In the genomic region with DNA sequence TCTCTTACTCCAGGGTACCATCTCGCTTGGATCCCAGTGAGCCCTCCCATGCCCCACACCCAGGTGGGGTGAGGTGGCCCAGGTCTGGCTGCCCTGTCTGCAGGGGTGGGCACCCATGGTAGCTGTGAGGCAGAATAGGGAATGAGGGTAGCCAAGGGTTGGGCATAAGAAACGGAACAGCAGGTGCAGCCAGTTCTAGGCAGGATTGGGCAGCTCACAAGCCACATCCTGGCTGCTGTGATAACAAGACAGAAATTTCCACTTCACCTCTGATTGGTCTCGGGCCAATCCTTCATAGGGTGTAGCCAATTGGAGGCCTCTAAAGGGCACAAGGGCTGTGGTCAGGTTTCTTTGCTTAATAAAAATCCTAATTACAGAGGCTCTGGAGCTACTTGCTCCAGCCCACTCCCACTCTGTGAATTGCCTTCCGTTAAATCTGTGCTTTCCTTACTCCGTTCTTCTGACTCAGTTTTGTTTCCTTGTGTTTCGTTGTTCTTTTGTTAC, we compare ENCODE assay signal across 10 cellular contexts. TPM values are rescaled to one million over a fixed set of nuclear protein-coding genes. Genes with fewer than 3 reads are reported as not detected.
DNase-seq lines count a peak whose midpoint lies in the region; ATAC-seq and TF ChIP-seq lines count a peak whose summit lies in the region.
"Had no signal": no experiment of that assay in that cellular context is flagged by ENCODE, and none has a peak within 500 bp of the region (broad histone marks: within the 10 kb centered on the region; RNA-seq: fewer than 3 reads in every experiment).

No MANE protein-coding gene starts in this region.

- H3K27me3 Mint-ChIP-seq in activated CD4-positive, alpha-beta T cell treated with anti-CD3 and anti-CD28 coated beads for 36 hours, result peaks cover 28% of the 10 kb centered on the region
- peaks cover 33% of the 10 kb centered on the region for H3K27me3 Mint-ChIP-seq in activated T-helper 2 cell treated with anti-CD3 and anti-CD28 coated beads, Interferon-gamma antibody, Interleukin-2, Interleukin-4, amounts not matched to agents 10 μg/mL and 5 μg/mL and 100 μg/mL, durations not matched to agents 14 hours and 24 hours and 36 hours (ENCODE audit: low read depth)

- CTCF ChIA-PET in activated CD4-positive, alpha-beta T cell treated with anti-CD3 and anti-CD28 coated beads for 36 hours (lab: Charles Lee), result interaction anchor here (0.7 kb wide), 1 partner anchor 161 kb away, joined by 3 read pairs; no protein-coding TSS in a partner anchor

- H3K4me3 ChIP-seq in lower lobe of right lung, result no peak overlapping the region

- no peaks in the 10 kb centered on the region for H3K36me3 Mint-ChIP-seq in activated CD4-positive, alpha-beta T cell treated with anti-CD3 and anti-CD28 coated beads for 36 hours (ENCODE audit: low read depth)
- H3K36me3 Mint-ChIP-seq in activated T-helper 2 cell treated with anti-CD3 and anti-CD28 coated beads, Interferon-gamma antibody, Interleukin-2, Interleukin-4, amounts not matched to agents 10 μg/mL and 5 μg/mL and 100 μg/mL, durations not matched to agents 14 hours and 24 hours and 36 hours (ENCODE audit: low read depth), result no peaks in the 10 kb centered on the region

- peak; percentile 46 for DNase-seq in activated CD4-positive, alpha-beta T cell treated with anti-CD3 and anti-CD28 coated beads for 36 hours
- no peak for DNase-seq in activated CD4-positive, alpha-beta T cell treated with anti-CD3 and anti-CD28 coated beads, Interleukin-2, amount 50 U/mL, for 4 hours
- DNase-seq in NCI-H1694 treated with DMSO at 0.1 percent for 48 hours (lab: John Stamatoyannopoulos, UW) (peak; percentile 3), lower lobe of right lung (no peak), superior temporal gyrus (ENCODE audit: extremely low spot score) (no peak), hippocampal formation (lab: John Stamatoyannopoulos, UW) (no peak), mesenteric fat pad (ENCODE audit: low spot score) (no peak)
- DNase-seq in activated T-helper 2 cell treated with anti-CD3 and anti-CD28 coated beads, Interferon-gamma antibody, Interleukin-2, Interleukin-4, amounts not matched to agents 10 μg/mL and 5 μg/mL and 100 μg/mL, durations not matched to agents 14 hours and 24 hours and 36 hours (ENCODE audit: low spot score), result peak; percentile 52
- DNase-seq: left cardiac atrium had no signal

- no peaks in the 10 kb centered on the region for H3K36me3 ChIP-seq in lower lobe of right lung

- POLR2A ChIA-PET in activated CD4-positive, alpha-beta T cell treated with anti-CD3 and anti-CD28 coated beads for 36 hours (lab: Charles Lee), result no interaction called here

- H3K4me1 Mint-ChIP-seq in activated CD4-positive, alpha-beta T cell treated with anti-CD3 and anti-CD28 coated beads for 36 hours, result peaks cover 3% of the 10 kb centered on the region
- peaks cover 5% of the 10 kb centered on the region for H3K4me1 Mint-ChIP-seq in activated T-helper 2 cell treated with anti-CD3 and anti-CD28 coated beads, Interferon-gamma antibody, Interleukin-2, Interleukin-4, amounts not matched to agents 10 μg/mL and 5 μg/mL and 100 μg/mL, durations not matched to agents 14 hours and 24 hours and 36 hours (ENCODE audit: low read depth)

- H3K27ac ChIP-seq in lower lobe of right lung, result no peak overlapping the region

- ATAC-seq in activated CD4-positive, alpha-beta T cell treated with anti-CD3 and anti-CD28 coated beads for 36 hours, result peak; percentile 71
- peak; percentile 22 to 37 for ATAC-seq in lower lobe of right lung

- H3K4me1 ChIP-seq in lower lobe of right lung, result peaks cover 15% of the 10 kb centered on the region

- intact Hi-C loops in activated CD4-positive, alpha-beta T cell treated with anti-CD3 and anti-CD28 coated beads for 36 hours (cut with DNase I, micrococcal nuclease), result no loop called here
- intact Hi-C loops in activated T-helper 2 cell treated with anti-CD3 and anti-CD28 coated beads, Interferon-gamma antibody, Interleukin-2, Interleukin-4, amounts not matched to agents 10 μg/mL and 5 μg/mL and 100 μg/mL, durations not matched to agents 14 hours and 24 hours and 36 hours (cut with micrococcal nuclease), result no loop called here
- intact Hi-C loops in lower lobe of right lung (cut with DNase I), result no loop called here

- no peak overlapping the region for H3K4me3 Mint-ChIP-seq in activated CD4-positive, alpha-beta T cell treated with anti-CD3 and anti-CD28 coated beads for 36 hours
- no peak overlapping the region for H3K4me3 Mint-ChIP-seq in activated T-helper 2 cell treated with anti-CD3 and anti-CD28 coated beads, Interferon-gamma antibody, Interleukin-2, Interleukin-4, amounts not matched to agents 10 μg/mL and 5 μg/mL and 100 μg/mL, durations not matched to agents 14 hours and 24 hours and 36 hours (ENCODE audit: low read depth)
- H3K4me3 Mint-ChIP-seq: T-helper 1 cell treated with Interleukin-12 subunit alpha and Interleukin-12 subunit beta and Interleukin-4 antibody, amounts not matched to agents 30 μg/mL and 1 μg/mL, for 36 hours had no signal

- peaks cover 50% of the 10 kb centered on the region for H3K27me3 ChIP-seq in lower lobe of right lung (ENCODE audit: low read depth)

- no peaks in the 10 kb centered on the region for H3K9me3 Mint-ChIP-seq in activated CD4-positive, alpha-beta T cell treated with anti-CD3 and anti-CD28 coated beads for 36 hours (ENCODE audit: low read depth)
- H3K9me3 Mint-ChIP-seq in activated T-helper 2 cell treated with anti-CD3 and anti-CD28 coated beads, Interferon-gamma antibody, Interleukin-2, Interleukin-4, amounts not matched to agents 10 μg/mL and 5 μg/mL and 100 μg/mL, durations not matched to agents 14 hours and 24 hours and 36 hours, result no peaks in the 10 kb centered on the region
- H3K9me3 Mint-ChIP-seq: T-helper 1 cell treated with Interleukin-12 subunit alpha and Interleukin-12 subunit beta and Interleukin-4 antibody, amounts not matched to agents 30 μg/mL and 1 μg/mL, for 36 hours had no signal

- no peak for TF ChIP-seq CTCF in lower lobe of right lung (IDR thresholded peaks at IDR 0.05)

- no peak overlapping the region for H3K27ac Mint-ChIP-seq in activated CD4-positive, alpha-beta T cell treated with anti-CD3 and anti-CD28 coated beads for 36 hours
- H3K27ac Mint-ChIP-seq in activated T-helper 2 cell treated with anti-CD3 and anti-CD28 coated beads, Interferon-gamma antibody, Interleukin-2, Interleukin-4, amounts not matched to agents 10 μg/mL and 5 μg/mL and 100 μg/mL, durations not matched to agents 14 hours and 24 hours and 36 hours, result no peak overlapping the region
- H3K27ac Mint-ChIP-seq: T-helper 1 cell treated with Interleukin-12 subunit alpha and Interleukin-12 subunit beta and Interleukin-4 antibody, amounts not matched to agents 30 μg/mL and 1 μg/mL, for 36 hours had no signal

- H3K9me3 ChIP-seq in lower lobe of right lung, result no peaks in the 10 kb centered on the region

RNA-seq across cellular contexts. Expression of gene ARHGDIG, which starts 1.5 kb away (rescaled TPM):
- total RNA-seq in activated CD4-positive, alpha-beta T cell treated with anti-CD3 and anti-CD28 coated beads for 36 hours, result not detected
- total RNA-seq in activated T-helper 2 cell treated with anti-CD3 and anti-CD28 coated beads, Interferon-gamma antibody, Interleukin-2, Interleukin-4, amounts not matched to agents 10 μg/mL and 5 μg/mL and 100 μg/mL, durations not matched to agents 14 hours and 24 hours and 36 hours, result 0.82 TPM in 1 of 2 replicates, not detected in the other
- total RNA-seq in lower lobe of right lung (not detected), mesenteric fat pad (8.6 TPM)

RNA-seq across cellular contexts. Expression of gene RGS11, which starts 3.2 kb away (rescaled TPM):
- under 1 TPM; 0.11 to 0.12 TPM for total RNA-seq in activated CD4-positive, alpha-beta T cell treated with anti-CD3 and anti-CD28 coated beads for 36 hours
- total RNA-seq in activated T-helper 2 cell treated with anti-CD3 and anti-CD28 coated beads, Interferon-gamma antibody, Interleukin-2, Interleukin-4, amounts not matched to agents 10 μg/mL and 5 μg/mL and 100 μg/mL, durations not matched to agents 14 hours and 24 hours and 36 hours, result 0.30 and 0.46 TPM in 2 replicates
- total RNA-seq in lower lobe of right lung (8.2 TPM), mesenteric fat pad (21.4 TPM)

RNA-seq across cellular contexts. Expression of gene PDIA2, which starts 4.0 kb away (rescaled TPM):
- not detected for total RNA-seq in activated CD4-positive, alpha-beta T cell treated with anti-CD3 and anti-CD28 coated beads for 36 hours
- total RNA-seq in activated T-helper 2 cell treated with anti-CD3 and anti-CD28 coated beads, Interferon-gamma antibody, Interleukin-2, Interleukin-4, amounts not matched to agents 10 μg/mL and 5 μg/mL and 100 μg/mL, durations not matched to agents 14 hours and 24 hours and 36 hours, result not detected in 2 replicates
- not detected for total RNA-seq in lower lobe of right lung
- total RNA-seq in mesenteric fat pad, result 2.2 TPM

RNA-seq across cellular contexts. Expression of gene FAM234A, which starts 44.3 kb away (rescaled TPM):
- 10 to 100 TPM; 11.3 to 15.2 TPM for total RNA-seq in activated CD4-positive, alpha-beta T cell treated with anti-CD3 and anti-CD28 coated beads for 36 hours
- 30.3 TPM in 2 replicates for total RNA-seq in activated T-helper 2 cell treated with anti-CD3 and anti-CD28 coated beads, Interferon-gamma antibody, Interleukin-2, Interleukin-4, amounts not matched to agents 10 μg/mL and 5 μg/mL and 100 μg/mL, durations not matched to agents 14 hours and 24 hours and 36 hours
- total RNA-seq in lower lobe of right lung, result 51.7 TPM
- 90.6 TPM for total RNA-seq in mesenteric fat pad

RNA-seq across cellular contexts. Expression of gene LUC7L, which starts 49.7 kb away (rescaled TPM):
- total RNA-seq in activated CD4-positive, alpha-beta T cell treated with anti-CD3 and anti-CD28 coated beads for 36 hours, result 10 to 100 TPM; 44.6 to 50.1 TPM
- 91.0 and 93.5 TPM in 2 replicates for total RNA-seq in activated T-helper 2 cell treated with anti-CD3 and anti-CD28 coated beads, Interferon-gamma antibody, Interleukin-2, Interleukin-4, amounts not matched to agents 10 μg/mL and 5 μg/mL and 100 μg/mL, durations not matched to agents 14 hours and 24 hours and 36 hours
- total RNA-seq in lower lobe of right lung, result 70.9 TPM
- 56.7 TPM for total RNA-seq in mesenteric fat pad

Comparison
In these comparisons a context has a peak if more than half of its experiments do, and no peak if none do; other contexts are left out.
1. DNase-seq: peak in activated CD4-positive, alpha-beta T cell treated with anti-CD3 and anti-CD28 coated beads for 36 hours (single experiment), NCI-H1694 treated with DMSO at 0.1 percent for 48 hours (single experiment) and activated T-helper 2 cell treated with anti-CD3 and anti-CD28 coated beads, Interferon-gamma antibody, Interleukin-2, Interleukin-4, amounts not matched to agents 10 μg/mL and 5 μg/mL and 100 μg/mL, durations not matched to agents 14 hours and 24 hours and 36 hours (single experiment); none in activated CD4-positive, alpha-beta T cell treated with anti-CD3 and anti-CD28 coated beads, Interleukin-2, amount 50 U/mL, for 4 hours (0 of 2), lower lobe of right lung (single experiment), superior temporal gyrus (single experiment), hippocampal formation (0 of 2) and mesenteric fat pad (single experiment).